ENCODE assay signal across 1 cellular context in the genomic region with DNA sequence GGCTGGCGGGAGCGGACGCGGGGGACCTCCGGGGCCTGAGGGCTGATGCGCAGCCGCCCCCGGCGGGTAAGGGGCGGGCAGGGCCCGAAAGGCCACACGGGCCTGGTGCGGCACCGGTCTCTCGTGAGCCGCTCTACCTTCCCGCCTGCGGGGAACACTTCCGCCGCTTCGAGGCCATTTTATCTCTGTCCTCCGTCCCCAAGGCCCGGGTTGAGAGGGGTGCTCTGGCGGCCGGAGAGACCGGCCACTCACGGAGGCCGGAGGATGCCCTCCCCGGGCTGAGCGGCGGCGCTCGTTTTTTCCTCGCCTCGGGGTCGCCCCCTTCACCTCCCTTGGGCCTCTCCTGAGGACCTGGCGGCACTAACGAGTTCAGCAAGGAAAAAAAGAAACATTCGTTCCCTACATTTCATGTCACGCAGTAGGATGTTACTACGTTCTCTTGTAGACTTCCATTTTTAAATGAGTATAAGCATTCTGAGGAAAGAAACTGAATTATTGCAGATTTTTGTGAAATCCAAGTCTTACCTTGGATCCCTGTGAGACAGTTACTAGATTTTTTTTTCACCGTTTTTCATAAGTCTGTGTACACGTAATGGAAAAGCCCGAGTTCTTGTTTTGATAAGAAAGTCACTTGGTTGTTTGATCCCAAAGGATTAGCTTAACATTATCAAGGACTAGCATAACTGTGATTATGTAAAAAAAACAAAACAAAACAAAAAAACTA.
TF ChIP-seq lines count a peak whose summit lies in the region.

No MANE protein-coding gene starts in this region.

TF ChIP-seq in HEK293, 187 proteins besides CTCF, POLR2A, EP300 and RAD21 (continued from another document and continues in another):
- TF ChIP-seq ZNF398 (tag by site-specific recombination; IDR thresholded peaks at IDR 0.05) (no peak), ZSCAN5A (tag by site-specific recombination; IDR thresholded peaks at IDR 0.05) (0 out of 2 replicates have a peak, but pooled peaks have one; percentile 33), ZNF48 (tag by site-specific recombination; IDR thresholded peaks at IDR 0.05) (no peak), ZNF426 (tag by site-specific recombination; IDR thresholded peaks at IDR 0.05) (no peak), ZNF529 (tag by site-specific recombination; IDR thresholded peaks at IDR 0.05; ENCODE audit: insufficient replicate concordance) (no peak), ZBTB20 (tag by site-specific recombination; IDR thresholded peaks at IDR 0.05) (peak; percentile 71), ZNF114 (tag by site-specific recombination; IDR thresholded peaks at IDR 0.05) (no peak), OSR2 (tag by site-specific recombination; IDR thresholded peaks at IDR 0.05) (no peak), ZXDB (tag by site-specific recombination; IDR thresholded peaks at IDR 0.05) (peak; percentile 58; the same call in 1 of the 2 replicates), ZNF561 (tag by site-specific recombination; IDR thresholded peaks at IDR 0.05; ENCODE audit: borderline replicate concordance) (peak; percentile 53; the same call in 1 of the 2 replicates), HOXD13 (CRISPR knock-in tag; IDR thresholded peaks at IDR 0.05; ENCODE audit: borderline replicate concordance) (peak; percentile 63; the same call in 1 of the 2 replicates), ZNF777 (tag by site-specific recombination; IDR thresholded peaks at IDR 0.05; ENCODE audit: borderline replicate concordance) (no peak), ZNF596 (tag by site-specific recombination; IDR thresholded peaks at IDR 0.05) (0 out of 2 replicates have a peak, but pooled peaks have one; percentile 1), PATZ1 (tag by site-specific recombination; IDR thresholded peaks at IDR 0.05) (peak; percentile 52), PRDM10 (tag by site-specific recombination; IDR thresholded peaks at IDR 0.05) (peak; percentile 47), ZIC2 (tag by site-specific recombination; IDR thresholded peaks at IDR 0.05) (no peak), ZSCAN16 (tag by site-specific recombination; IDR thresholded peaks at IDR 0.05) (no peak), BCL11B (tag by site-specific recombination; IDR thresholded peaks at IDR 0.05; ENCODE audit: low read depth) (0 out of 2 replicates have a peak, but pooled peaks have one; percentile 19), ZNF132 (tag by site-specific recombination; IDR thresholded peaks at IDR 0.05; ENCODE audit: borderline replicate concordance) (no peak), SCRT2 (tag by site-specific recombination; IDR thresholded peaks at IDR 0.05) (no peak), ZNF549 (tag by site-specific recombination; IDR thresholded peaks at IDR 0.05) (no peak), MYNN (tag by site-specific recombination; IDR thresholded peaks at IDR 0.05; ENCODE audit: borderline replicate concordance) (no peak)
- TF ChIP-seq, protein P1, sequence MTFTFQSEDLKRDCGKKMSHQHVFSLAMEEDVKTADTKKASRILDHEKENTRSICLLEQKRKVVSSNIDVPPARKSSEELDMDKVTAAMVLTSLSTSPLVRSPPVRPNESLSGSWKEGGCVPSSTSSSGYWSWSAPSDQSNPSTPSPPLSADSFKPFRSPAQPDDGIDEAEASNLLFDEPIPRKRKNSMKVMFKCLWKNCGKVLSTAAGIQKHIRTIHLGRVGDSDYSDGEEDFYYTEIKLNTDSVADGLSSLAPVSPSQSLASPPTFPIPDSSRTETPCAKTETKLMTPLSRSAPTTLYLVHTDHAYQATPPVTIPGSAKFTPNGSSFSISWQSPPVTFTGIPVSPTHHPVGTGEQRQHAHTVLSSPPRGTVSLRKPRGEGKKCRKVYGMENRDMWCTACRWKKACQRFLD (tag by site-specific recombination; IDR thresholded peaks at IDR 0.05): no peak
- TF ChIP-seq, protein P2, sequence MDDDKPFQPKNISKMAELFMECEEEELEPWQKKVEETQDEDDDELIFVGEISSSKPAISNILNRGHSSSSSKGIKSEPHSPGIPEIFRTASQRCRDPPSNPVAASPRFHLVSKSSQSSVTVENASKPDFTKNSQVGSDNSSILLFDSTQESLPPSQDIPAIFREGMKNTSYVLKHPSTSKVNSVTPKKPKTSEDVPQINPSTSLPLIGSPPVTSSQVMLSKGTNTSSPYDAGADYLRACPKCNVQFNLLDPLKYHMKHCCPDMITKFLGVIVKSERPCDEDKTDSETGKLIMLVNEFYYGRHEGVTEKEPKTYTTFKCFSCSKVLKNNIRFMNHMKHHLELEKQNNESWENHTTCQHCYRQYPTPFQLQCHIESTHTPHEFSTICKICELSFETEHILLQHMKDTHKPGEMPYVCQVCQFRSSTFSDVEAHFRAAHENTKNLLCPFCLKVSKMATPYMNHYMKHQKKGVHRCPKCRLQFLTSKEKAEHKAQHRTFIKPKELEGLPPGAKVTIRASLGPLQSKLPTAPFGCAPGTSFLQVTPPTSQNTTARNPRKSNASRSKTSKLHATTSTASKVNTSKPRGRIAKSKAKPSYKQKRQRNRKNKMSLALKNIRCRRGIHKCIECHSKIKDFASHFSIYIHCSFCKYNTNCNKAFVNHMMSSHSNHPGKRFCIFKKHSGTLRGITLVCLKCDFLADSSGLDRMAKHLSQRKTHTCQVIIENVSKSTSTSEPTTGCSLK (tag by site-specific recombination; IDR thresholded peaks at IDR 0.05): no peak
- TF ChIP-seq, protein P3, sequence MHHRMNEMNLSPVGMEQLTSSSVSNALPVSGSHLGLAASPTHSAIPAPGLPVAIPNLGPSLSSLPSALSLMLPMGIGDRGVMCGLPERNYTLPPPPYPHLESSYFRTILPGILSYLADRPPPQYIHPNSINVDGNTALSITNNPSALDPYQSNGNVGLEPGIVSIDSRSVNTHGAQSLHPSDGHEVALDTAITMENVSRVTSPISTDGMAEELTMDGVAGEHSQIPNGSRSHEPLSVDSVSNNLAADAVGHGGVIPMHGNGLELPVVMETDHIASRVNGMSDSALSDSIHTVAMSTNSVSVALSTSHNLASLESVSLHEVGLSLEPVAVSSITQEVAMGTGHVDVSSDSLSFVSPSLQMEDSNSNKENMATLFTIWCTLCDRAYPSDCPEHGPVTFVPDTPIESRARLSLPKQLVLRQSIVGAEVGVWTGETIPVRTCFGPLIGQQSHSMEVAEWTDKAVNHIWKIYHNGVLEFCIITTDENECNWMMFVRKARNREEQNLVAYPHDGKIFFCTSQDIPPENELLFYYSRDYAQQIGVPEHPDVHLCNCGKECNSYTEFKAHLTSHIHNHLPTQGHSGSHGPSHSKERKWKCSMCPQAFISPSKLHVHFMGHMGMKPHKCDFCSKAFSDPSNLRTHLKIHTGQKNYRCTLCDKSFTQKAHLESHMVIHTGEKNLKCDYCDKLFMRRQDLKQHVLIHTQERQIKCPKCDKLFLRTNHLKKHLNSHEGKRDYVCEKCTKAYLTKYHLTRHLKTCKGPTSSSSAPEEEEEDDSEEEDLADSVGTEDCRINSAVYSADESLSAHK (tag by site-specific recombination; IDR thresholded peaks at IDR 0.05): no peak
- TF ChIP-seq, protein P4, sequence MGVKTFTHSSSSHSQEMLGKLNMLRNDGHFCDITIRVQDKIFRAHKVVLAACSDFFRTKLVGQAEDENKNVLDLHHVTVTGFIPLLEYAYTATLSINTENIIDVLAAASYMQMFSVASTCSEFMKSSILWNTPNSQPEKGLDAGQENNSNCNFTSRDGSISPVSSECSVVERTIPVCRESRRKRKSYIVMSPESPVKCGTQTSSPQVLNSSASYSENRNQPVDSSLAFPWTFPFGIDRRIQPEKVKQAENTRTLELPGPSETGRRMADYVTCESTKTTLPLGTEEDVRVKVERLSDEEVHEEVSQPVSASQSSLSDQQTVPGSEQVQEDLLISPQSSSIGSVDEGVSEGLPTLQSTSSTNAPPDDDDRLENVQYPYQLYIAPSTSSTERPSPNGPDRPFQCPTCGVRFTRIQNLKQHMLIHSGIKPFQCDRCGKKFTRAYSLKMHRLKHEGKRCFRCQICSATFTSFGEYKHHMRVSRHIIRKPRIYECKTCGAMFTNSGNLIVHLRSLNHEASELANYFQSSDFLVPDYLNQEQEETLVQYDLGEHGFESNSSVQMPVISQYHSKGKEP (tag by site-specific recombination; IDR thresholded peaks at IDR 0.05): no peak
- TF ChIP-seq, protein P5, sequence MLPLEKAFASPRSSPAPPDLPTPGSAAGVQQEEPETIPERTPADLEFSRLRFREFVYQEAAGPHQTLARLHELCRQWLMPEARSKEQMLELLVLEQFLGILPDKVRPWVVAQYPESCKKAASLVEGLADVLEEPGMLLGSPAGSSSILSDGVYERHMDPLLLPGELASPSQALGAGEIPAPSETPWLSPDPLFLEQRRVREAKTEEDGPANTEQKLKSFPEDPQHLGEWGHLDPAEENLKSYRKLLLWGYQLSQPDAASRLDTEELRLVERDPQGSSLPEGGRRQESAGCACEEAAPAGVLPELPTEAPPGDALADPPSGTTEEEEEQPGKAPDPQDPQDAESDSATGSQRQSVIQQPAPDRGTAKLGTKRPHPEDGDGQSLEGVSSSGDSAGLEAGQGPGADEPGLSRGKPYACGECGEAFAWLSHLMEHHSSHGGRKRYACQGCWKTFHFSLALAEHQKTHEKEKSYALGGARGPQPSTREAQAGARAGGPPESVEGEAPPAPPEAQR (tag by site-specific recombination; IDR thresholded peaks at IDR 0.05): no peak
